In the genomic region with DNA sequence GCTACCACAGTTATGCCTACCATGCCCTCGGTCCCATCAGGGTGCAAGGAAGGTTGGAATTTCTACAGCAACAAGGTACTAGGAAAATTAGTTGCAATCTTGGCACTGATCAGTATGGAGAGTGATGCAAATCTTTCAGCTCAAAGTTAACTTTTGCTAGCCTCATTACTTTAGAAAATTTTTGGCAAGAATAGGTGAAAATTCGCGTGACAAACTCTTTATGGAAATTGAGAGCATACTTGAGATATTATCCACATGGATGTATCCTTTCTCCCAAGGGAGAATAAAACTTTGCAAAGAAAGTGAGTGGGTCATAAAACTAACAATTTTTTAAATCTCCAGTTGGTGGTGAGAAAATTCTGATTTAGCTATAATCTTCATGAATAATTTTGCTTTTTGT, we compare ENCODE assay signal across 28 cellular contexts.
"Had no signal": no experiment of that assay in that cellular context is flagged by ENCODE, and none has a peak within 500 bp of the region (broad histone marks: within the 10 kb centered on the region; RNA-seq: fewer than 3 reads in every experiment).

No MANE protein-coding gene starts in this region.

- H3K4me1 Mint-ChIP-seq: activated CD8-positive, alpha-beta memory T cell treated with anti-CD3 and anti-CD28 coated beads, Interleukin-2, amount 10 ng/mL, durations not matched to agents 7 days and 5 days; activated naive CD4-positive, alpha-beta T cell treated with anti-CD3 and anti-CD28 coated beads, Interleukin-2, amount 50 U/mL, for 24 hours; brain had no signal

- H3K4me2 ChIP-seq: KMS-11 had no signal

- H3K36me3 ChIP-seq: ascending aorta, cardiac muscle cell, MG63, Peyer's patch, SJSA1 had no signal

- DNase-seq: activated CD4-positive, alpha-beta T cell treated with anti-CD3 and anti-CD28 coated beads for 4 hours; activated CD4-positive, alpha-beta T cell treated with anti-CD3 and anti-CD28 coated beads, Interleukin-2, amount 50 U/mL, for 48 hours; activated CD8-positive, alpha-beta memory T cell treated with anti-CD3 and anti-CD28 coated beads, Interleukin-2, amount 10 ng/mL, durations not matched to agents 7 days and 5 days; activated effector memory CD4-positive, alpha-beta T cell treated with Interleukin-2 at 50 U/mL for 16 hours; activated naive CD4-positive, alpha-beta T cell; activated T-cell treated with anti-CD3 and anti-CD28 coated beads, Interleukin-2, amount 50 U/mL, for 24 hours; amniotic stem cell; MG63; MV-4-11; NCI-H1092 treated with DMSO at 0.1 percent for 48 hours; NCI-H1417 treated with DMSO at 0.1 percent for 48 hours; NCI-H1694; NCI-H2029; NCI-H2107; NCI-H510A treated with DMSO at 0.1 percent for 48 hours; NCI-H69; NK-92 treated with Interleukin-12 subunit alpha and Interleukin-12 subunit beta, amount 100 ng/mL, for 24 hours; Peyer's patch; SHP77 had no signal

- H3K9ac ChIP-seq: KMS-11 had no signal

- H3K27me3 Mint-ChIP-seq: activated CD8-positive, alpha-beta memory T cell treated with anti-CD3 and anti-CD28 coated beads, Interleukin-2, amount 10 ng/mL, durations not matched to agents 7 days and 5 days; activated naive CD4-positive, alpha-beta T cell treated with anti-CD3 and anti-CD28 coated beads, Interleukin-2, amount 50 U/mL, for 24 hours; activated T-cell treated with anti-CD3 and anti-CD28 coated beads, Interleukin-2, amount 50 U/mL, for 24 hours had no signal

- H3K27ac ChIP-seq: ascending aorta, cardiac muscle cell, KMS-11, Peyer's patch, SJSA1 had no signal

- H3K27ac Mint-ChIP-seq: activated CD8-positive, alpha-beta memory T cell treated with anti-CD3 and anti-CD28 coated beads, Interleukin-2, amount 10 ng/mL, durations not matched to agents 7 days and 5 days; activated naive CD4-positive, alpha-beta T cell treated with anti-CD3 and anti-CD28 coated beads, Interleukin-2, amount 50 U/mL, for 24 hours; activated T-cell treated with anti-CD3 and anti-CD28 coated beads, Interleukin-2, amount 50 U/mL, for 24 hours; activated T-helper 1 cell treated with anti-CD3 and anti-CD28 coated beads, Interleukin-12 subunit alpha, Interleukin-12 subunit beta, Interleukin-2, Interleukin-4 antibody, amounts not matched to agents 30 ng/mL and 10 ng/mL and 1 ng/mL, durations not matched to agents 14 hours and 24 hours and 36 hours; brain; T-helper 1 cell treated with Interleukin-12 subunit alpha and Interleukin-12 subunit beta and Interleukin-4 antibody, amounts not matched to agents 30 μg/mL and 1 μg/mL, for 36 hours had no signal

- H3K4me3 ChIP-seq: ascending aorta, cardiac muscle cell, MG63, Peyer's patch, SJSA1 had no signal

- H3K4me1 ChIP-seq: Peyer's patch had no signal

- H3K9me3 Mint-ChIP-seq: activated naive CD4-positive, alpha-beta T cell treated with anti-CD3 and anti-CD28 coated beads, Interleukin-2, amount 50 U/mL, for 24 hours had no signal

- H3K36me3 Mint-ChIP-seq: activated CD8-positive, alpha-beta memory T cell treated with anti-CD3 and anti-CD28 coated beads, Interleukin-2, amount 10 ng/mL, durations not matched to agents 7 days and 5 days; activated naive CD4-positive, alpha-beta T cell treated with anti-CD3 and anti-CD28 coated beads, Interleukin-2, amount 50 U/mL, for 24 hours; brain had no signal

- H3K4me3 Mint-ChIP-seq: activated CD8-positive, alpha-beta memory T cell treated with anti-CD3 and anti-CD28 coated beads, Interleukin-2, amount 10 ng/mL, durations not matched to agents 7 days and 5 days; activated naive CD4-positive, alpha-beta T cell treated with anti-CD3 and anti-CD28 coated beads, Interleukin-2, amount 50 U/mL, for 24 hours; activated T-cell treated with anti-CD3 and anti-CD28 coated beads, Interleukin-2, amount 50 U/mL, for 24 hours; activated T-helper 1 cell treated with anti-CD3 and anti-CD28 coated beads, Interleukin-12 subunit alpha, Interleukin-12 subunit beta, Interleukin-2, Interleukin-4 antibody, amounts not matched to agents 30 ng/mL and 10 ng/mL and 1 ng/mL, durations not matched to agents 14 hours and 24 hours and 36 hours; brain; T-helper 1 cell treated with Interleukin-12 subunit alpha and Interleukin-12 subunit beta and Interleukin-4 antibody, amounts not matched to agents 30 μg/mL and 1 μg/mL, for 36 hours had no signal

- H3K9me3 ChIP-seq: ascending aorta, MG63, Peyer's patch, SJSA1 had no signal

- ATAC-seq: activated CD4-positive, CD25-positive, alpha-beta regulatory T cell treated with anti-CD3 and anti-CD28 coated beads, Interleukin-2, amount 50 U/mL, for 24 hours; activated CD8-positive, alpha-beta memory T cell treated with anti-CD3 and anti-CD28 coated beads, Interleukin-2, amount 10 ng/mL, durations not matched to agents 7 days and 5 days had no signal

- H3K27me3 ChIP-seq: ascending aorta, cardiac muscle cell, MG63, Peyer's patch, SJSA1 had no signal
